Comparison of ENCODE assay signal across 8 cellular contexts in genomic region chr10:80382989-80383388, GRCh38. TPM values are rescaled to one million over a fixed set of nuclear protein-coding genes. Genes with fewer than 3 reads are reported as not detected.
A peak's percentile ranks its signal among the peaks of the same experiment; 100 is the strongest.
DNase-seq lines count a peak whose midpoint lies in the region; ATAC-seq lines count a peak whose summit lies in the region.

No MANE protein-coding gene starts in this region.

- POLR2A ChIA-PET in activated CD4-positive, alpha-beta T cell treated with anti-CD3 and anti-CD28 coated beads for 36 hours (lab: Charles Lee), result interaction anchor here (1.2 kb wide), 1 partner anchor 123 kb away, joined by 3 read pairs; no protein-coding TSS in a partner anchor

- H3K27me3 Mint-ChIP-seq in activated CD4-positive, alpha-beta T cell treated with anti-CD3 and anti-CD28 coated beads for 36 hours, result no peaks in the 10 kb centered on the region
- H3K27me3 Mint-ChIP-seq in effector memory CD8-positive, alpha-beta T cell, result peaks cover 16 to 19% of the 10 kb centered on the region in 2 donors
- H3K27me3 Mint-ChIP-seq in naive B cell, result peaks cover 0 to 5% (median 0%) of the 10 kb centered on the region in 3 donors

- H3K4me1 Mint-ChIP-seq in activated CD4-positive, alpha-beta T cell treated with anti-CD3 and anti-CD28 coated beads for 36 hours, result peaks cover 15% of the 10 kb centered on the region
- peaks cover 6 to 7% of the 10 kb centered on the region in 2 donors for H3K4me1 Mint-ChIP-seq in effector memory CD8-positive, alpha-beta T cell (ENCODE audit: low read depth in 2 of 2)
- peaks cover 3 to 12% (median 11%) of the 10 kb centered on the region in 3 donors for H3K4me1 Mint-ChIP-seq in naive B cell

- DNase-seq in DMS153 treated with DMSO at 0.1 percent for 48 hours (lab: John Stamatoyannopoulos, UW; ENCODE audit: unreplicated experiment) (peak; percentile 20), M059J (ENCODE audit: low read depth) (peak; percentile 44), naive B cell (peak; percentile 39), NCI-H187 (lab: John Stamatoyannopoulos, UW) (no peak)
- peak; percentile 73 for DNase-seq in activated CD4-positive, alpha-beta T cell treated with anti-CD3 and anti-CD28 coated beads for 36 hours
- peak; percentile 21 to 31 (median 25) for DNase-seq in effector memory CD8-positive, alpha-beta T cell

- intact Hi-C loops in activated CD4-positive, alpha-beta T cell treated with anti-CD3 and anti-CD28 coated beads for 36 hours (cut with DNase I, micrococcal nuclease), result loop anchor here (1.0 to 10.0 kb wide), 9 partner anchors 60 to 636 kb away; no protein-coding TSS in a partner anchor

- no peak overlapping the region for H3K4me3 Mint-ChIP-seq in activated CD4-positive, alpha-beta T cell treated with anti-CD3 and anti-CD28 coated beads for 36 hours
- H3K4me3 Mint-ChIP-seq in effector memory CD8-positive, alpha-beta T cell, result no peak overlapping the region
- peak overlapping the region in 1 of 8 donors; percentile 30 for H3K4me3 Mint-ChIP-seq in naive B cell

- no peak overlapping the region for H3K27ac Mint-ChIP-seq in activated CD4-positive, alpha-beta T cell treated with anti-CD3 and anti-CD28 coated beads for 36 hours
- H3K27ac Mint-ChIP-seq in effector memory CD8-positive, alpha-beta T cell, result no peak overlapping the region
- H3K27ac Mint-ChIP-seq in naive B cell, result peak overlapping the region in 3 of 6 donors; percentile 7 to 60 (median 39)

- CTCF ChIA-PET in activated CD4-positive, alpha-beta T cell treated with anti-CD3 and anti-CD28 coated beads for 36 hours (lab: Charles Lee), result interaction anchor here (0.6 to 4.2 kb wide), 18 partner anchors 25 to 635 kb away, joined by 3 to 37 read pairs (median 3); no protein-coding TSS in a partner anchor

- H3K36me3 Mint-ChIP-seq in activated CD4-positive, alpha-beta T cell treated with anti-CD3 and anti-CD28 coated beads for 36 hours (ENCODE audit: low read depth), result no peaks in the 10 kb centered on the region
- H3K36me3 Mint-ChIP-seq in effector memory CD8-positive, alpha-beta T cell (ENCODE audit: insufficient read depth), result peaks cover 3% of the 10 kb centered on the region
- no peaks in the 10 kb centered on the region for H3K36me3 Mint-ChIP-seq in naive B cell

- ATAC-seq in GM21360 (IDR thresholded peaks at IDR 0.05; ENCODE audit: unreplicated experiment), result peak; percentile 74
- ATAC-seq in activated CD4-positive, alpha-beta T cell treated with anti-CD3 and anti-CD28 coated beads for 36 hours, result peak; percentile 53
- ATAC-seq in effector memory CD8-positive, alpha-beta T cell (replicated peaks), result peak; percentile 68
- peak; percentile 58 to 70 for ATAC-seq in naive B cell (ENCODE audit: low read depth in 2 of 2)
- ATAC-seq in HG02981 (IDR thresholded peaks at IDR 0.05; ENCODE audit: unreplicated experiment), result no peak

- no peaks in the 10 kb centered on the region for H3K9me3 Mint-ChIP-seq in activated CD4-positive, alpha-beta T cell treated with anti-CD3 and anti-CD28 coated beads for 36 hours (ENCODE audit: low read depth)
- no peaks in the 10 kb centered on the region for H3K9me3 Mint-ChIP-seq in effector memory CD8-positive, alpha-beta T cell
- peaks cover 0 to 1% (median 0%) of the 10 kb centered on the region in 7 donors for H3K9me3 Mint-ChIP-seq in naive B cell

RNA-seq across cellular contexts. Expression of gene PRXL2A, which starts 25.4 kb away (rescaled TPM):
- 23.6 and 32.4 TPM in 2 replicates for total RNA-seq in M059J (2014; rRNA removed; shearing (Covaris generic))
- total RNA-seq in activated CD4-positive, alpha-beta T cell treated with anti-CD3 and anti-CD28 coated beads for 36 hours, result 10 to 100 TPM; 15.0 to 17.6 TPM
- polyA plus RNA-seq in naive B cell (ENCODE audit: low read depth in 6 of 6), result 10 to 100 TPM in 2 of 6 donors, 1 to 10 TPM in 4; 2.5 to 13.9 (median 8.3) TPM

RNA-seq across cellular contexts. Expression of gene DYDC2, which starts 26.4 kb away (rescaled TPM):
- total RNA-seq in M059J (2014; rRNA removed; shearing (Covaris generic)), result not detected in 2 replicates
- under 1 TPM; 0.37 to 0.79 TPM for total RNA-seq in activated CD4-positive, alpha-beta T cell treated with anti-CD3 and anti-CD28 coated beads for 36 hours
- not detected for polyA plus RNA-seq in naive B cell (ENCODE audit: low read depth in 6 of 6)

RNA-seq across cellular contexts. Expression of gene DYDC1, which starts 26.4 kb away (rescaled TPM):
- total RNA-seq in M059J (2014; rRNA removed; shearing (Covaris generic)), result not detected in 2 replicates
- not detected for total RNA-seq in activated CD4-positive, alpha-beta T cell treated with anti-CD3 and anti-CD28 coated beads for 36 hours
- not detected for polyA plus RNA-seq in naive B cell (ENCODE audit: low read depth in 6 of 6)

Comparison
In these comparisons a context has a peak if more than half of its experiments do, and no peak if none do; other contexts are left out.
1. DNase-seq: peak in DMS153 treated with DMSO at 0.1 percent for 48 hours (single experiment), M059J (single experiment), activated CD4-positive, alpha-beta T cell treated with anti-CD3 and anti-CD28 coated beads for 36 hours (single experiment), effector memory CD8-positive, alpha-beta T cell (3 of 3) and naive B cell (single experiment); none in NCI-H187 (0 of 2).